In the genomic region with DNA sequence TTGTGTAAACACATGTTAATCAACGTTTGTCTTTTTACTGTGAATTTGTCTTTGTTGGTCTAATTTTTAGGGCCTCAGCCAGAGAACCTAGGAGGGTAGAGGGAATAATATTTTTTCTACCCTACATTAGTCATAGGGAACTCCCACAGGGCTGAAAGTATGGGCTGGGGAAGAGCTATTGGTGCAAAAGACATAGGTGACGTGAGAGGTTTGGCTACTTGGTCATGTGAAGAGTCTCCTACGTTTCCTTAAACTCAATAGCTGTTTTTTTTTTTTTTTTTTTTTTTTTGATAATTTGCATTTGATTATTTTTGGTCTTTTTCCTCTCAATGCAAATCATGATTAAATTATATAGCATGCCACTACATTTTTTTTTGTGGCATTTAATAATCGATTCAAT, we compare ENCODE assay signal across 1 cellular context.
TF ChIP-seq lines count a peak whose summit lies in the region.

No MANE protein-coding gene starts in this region.

TF ChIP-seq in GM12878, 131 proteins besides CTCF, POLR2A, EP300 and RAD21 (continued from another document and continues in another):
- TF ChIP-seq RCOR1 (conservative IDR thresholded peaks at IDR 0.05; ENCODE audit: low read depth, low read length) (0 out of 2 replicates have a peak, but pooled peaks have one; percentile 6), ZNF384 (IDR thresholded peaks at IDR 0.05; ENCODE audit: borderline replicate concordance, low read depth, low read length) (peak; percentile 89), ATF7 (IDR thresholded peaks at IDR 0.05; ENCODE audit: low read depth) (peak; percentile 12; the same call in 1 of the 2 replicates), HDAC2 (IDR thresholded peaks at IDR 0.05) (no peak), HDGF (IDR thresholded peaks at IDR 0.05) (no peak), SIN3A (IDR thresholded peaks at IDR 0.05; ENCODE audit: low read depth, low read length) (no peak), SMAD5 (IDR thresholded peaks at IDR 0.05; ENCODE audit: low read depth) (no peak), SIX5 (IDR thresholded peaks at IDR 0.05; ENCODE audit: low read depth, low read length, severe bottlenecking) (no peak), IKZF1 (conservative IDR thresholded peaks at IDR 0.05) (no peak), POLR2AphosphoS5 (IDR thresholded peaks at IDR 0.05; ENCODE audit: low read length) (no peak), CBX5 (IDR thresholded peaks at IDR 0.05; ENCODE audit: low read depth) (no peak), KLF5 (IDR thresholded peaks at IDR 0.05; ENCODE audit: partially characterized antibody) (no peak), CHD1 (IDR thresholded peaks at IDR 0.05; ENCODE audit: low read depth, low read length) (no peak), BHLHE40 (IDR thresholded peaks at IDR 0.05; ENCODE audit: borderline replicate concordance in 1 of 2, low read depth in 2 of 2, low read length in 1 of 2) (peak in 1 of 2 experiments; percentile 13; a peak in 1 of 4 replicates), MTA3 (IDR thresholded peaks at IDR 0.05; ENCODE audit: borderline replicate concordance, low read length) (no peak), CBFB (IDR thresholded peaks at IDR 0.05; ENCODE audit: low read depth) (no peak), IKZF2 (IDR thresholded peaks at IDR 0.05) (no peak), NR2C2 (IDR thresholded peaks at IDR 0.05; ENCODE audit: borderline replicate concordance, control insufficient read depth, insufficient read length, low read depth) (no peak), HCFC1 (IDR thresholded peaks at IDR 0.05; ENCODE audit: low read length) (no peak), RAD51 (IDR thresholded peaks at IDR 0.05) (peak; percentile 82), JUNB (IDR thresholded peaks at IDR 0.05) (peak; percentile 40), TAF1 (IDR thresholded peaks at IDR 0.05; ENCODE audit: borderline replicate concordance, low read depth, low read length) (no peak), ZNF217 (IDR thresholded peaks at IDR 0.05) (no peak), MYC (IDR thresholded peaks at IDR 0.05; ENCODE audit: insufficient read depth, insufficient read length, insufficient replicate concordance, low read length, severe bottlenecking) (no peak), SP1 (IDR thresholded peaks at IDR 0.05; ENCODE audit: low read depth, low read length) (no peak), POLR2AphosphoS2 (IDR thresholded peaks at IDR 0.05; ENCODE audit: low read depth, low read length) (no peak), SREBF2 (IDR thresholded peaks at IDR 0.05; ENCODE audit: low read length) (no peak), ZNF622 (IDR thresholded peaks at IDR 0.05) (no peak), MEF2A (IDR thresholded peaks at IDR 0.05; ENCODE audit: insufficient read depth, low read depth, low read length) (no peak), CREM (IDR thresholded peaks at IDR 0.05; ENCODE audit: low read depth) (peak; percentile 30; the same call in 1 of the 2 replicates), TCF12 (IDR thresholded peaks at IDR 0.05; ENCODE audit: low read depth, low read length) (no peak), BCL11A (IDR thresholded peaks at IDR 0.05; ENCODE audit: low read depth, low read length) (no peak)
- TF ChIP-seq, protein P1, sequence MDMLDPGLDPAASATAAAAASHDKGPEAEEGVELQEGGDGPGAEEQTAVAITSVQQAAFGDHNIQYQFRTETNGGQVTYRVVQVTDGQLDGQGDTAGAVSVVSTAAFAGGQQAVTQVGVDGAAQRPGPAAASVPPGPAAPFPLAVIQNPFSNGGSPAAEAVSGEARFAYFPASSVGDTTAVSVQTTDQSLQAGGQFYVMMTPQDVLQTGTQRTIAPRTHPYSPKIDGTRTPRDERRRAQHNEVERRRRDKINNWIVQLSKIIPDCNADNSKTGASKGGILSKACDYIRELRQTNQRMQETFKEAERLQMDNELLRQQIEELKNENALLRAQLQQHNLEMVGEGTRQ (IDR thresholded peaks at IDR 0.05; ENCODE audit: borderline replicate concordance, low read depth, low read length): peak; percentile 17; the same call in 1 of the 2 replicates
- TF ChIP-seq, protein P2, sequence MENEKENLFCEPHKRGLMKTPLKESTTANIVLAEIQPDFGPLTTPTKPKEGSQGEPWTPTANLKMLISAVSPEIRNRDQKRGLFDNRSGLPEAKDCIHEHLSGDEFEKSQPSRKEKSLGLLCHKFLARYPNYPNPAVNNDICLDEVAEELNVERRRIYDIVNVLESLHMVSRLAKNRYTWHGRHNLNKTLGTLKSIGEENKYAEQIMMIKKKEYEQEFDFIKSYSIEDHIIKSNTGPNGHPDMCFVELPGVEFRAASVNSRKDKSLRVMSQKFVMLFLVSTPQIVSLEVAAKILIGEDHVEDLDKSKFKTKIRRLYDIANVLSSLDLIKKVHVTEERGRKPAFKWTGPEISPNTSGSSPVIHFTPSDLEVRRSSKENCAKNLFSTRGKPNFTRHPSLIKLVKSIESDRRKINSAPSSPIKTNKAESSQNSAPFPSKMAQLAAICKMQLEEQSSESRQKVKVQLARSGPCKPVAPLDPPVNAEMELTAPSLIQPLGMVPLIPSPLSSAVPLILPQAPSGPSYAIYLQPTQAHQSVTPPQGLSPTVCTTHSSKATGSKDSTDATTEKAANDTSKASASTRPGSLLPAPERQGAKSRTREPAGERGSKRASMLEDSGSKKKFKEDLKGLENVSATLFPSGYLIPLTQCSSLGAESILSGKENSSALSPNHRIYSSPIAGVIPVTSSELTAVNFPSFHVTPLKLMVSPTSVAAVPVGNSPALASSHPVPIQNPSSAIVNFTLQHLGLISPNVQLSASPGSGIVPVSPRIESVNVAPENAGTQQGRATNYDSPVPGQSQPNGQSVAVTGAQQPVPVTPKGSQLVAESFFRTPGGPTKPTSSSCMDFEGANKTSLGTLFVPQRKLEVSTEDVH (IDR thresholded peaks at IDR 0.05; ENCODE audit: low read depth, partially characterized antibody): no peak
- TF ChIP-seq, protein P3, sequence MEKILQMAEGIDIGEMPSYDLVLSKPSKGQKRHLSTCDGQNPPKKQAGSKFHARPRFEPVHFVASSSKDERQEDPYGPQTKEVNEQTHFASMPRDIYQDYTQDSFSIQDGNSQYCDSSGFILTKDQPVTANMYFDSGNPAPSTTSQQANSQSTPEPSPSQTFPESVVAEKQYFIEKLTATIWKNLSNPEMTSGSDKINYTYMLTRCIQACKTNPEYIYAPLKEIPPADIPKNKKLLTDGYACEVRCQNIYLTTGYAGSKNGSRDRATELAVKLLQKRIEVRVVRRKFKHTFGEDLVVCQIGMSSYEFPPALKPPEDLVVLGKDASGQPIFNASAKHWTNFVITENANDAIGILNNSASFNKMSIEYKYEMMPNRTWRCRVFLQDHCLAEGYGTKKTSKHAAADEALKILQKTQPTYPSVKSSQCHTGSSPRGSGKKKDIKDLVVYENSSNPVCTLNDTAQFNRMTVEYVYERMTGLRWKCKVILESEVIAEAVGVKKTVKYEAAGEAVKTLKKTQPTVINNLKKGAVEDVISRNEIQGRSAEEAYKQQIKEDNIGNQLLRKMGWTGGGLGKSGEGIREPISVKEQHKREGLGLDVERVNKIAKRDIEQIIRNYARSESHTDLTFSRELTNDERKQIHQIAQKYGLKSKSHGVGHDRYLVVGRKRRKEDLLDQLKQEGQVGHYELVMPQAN (conservative IDR thresholded peaks at IDR 0.05): no peak
- TF ChIP-seq, protein P4, sequence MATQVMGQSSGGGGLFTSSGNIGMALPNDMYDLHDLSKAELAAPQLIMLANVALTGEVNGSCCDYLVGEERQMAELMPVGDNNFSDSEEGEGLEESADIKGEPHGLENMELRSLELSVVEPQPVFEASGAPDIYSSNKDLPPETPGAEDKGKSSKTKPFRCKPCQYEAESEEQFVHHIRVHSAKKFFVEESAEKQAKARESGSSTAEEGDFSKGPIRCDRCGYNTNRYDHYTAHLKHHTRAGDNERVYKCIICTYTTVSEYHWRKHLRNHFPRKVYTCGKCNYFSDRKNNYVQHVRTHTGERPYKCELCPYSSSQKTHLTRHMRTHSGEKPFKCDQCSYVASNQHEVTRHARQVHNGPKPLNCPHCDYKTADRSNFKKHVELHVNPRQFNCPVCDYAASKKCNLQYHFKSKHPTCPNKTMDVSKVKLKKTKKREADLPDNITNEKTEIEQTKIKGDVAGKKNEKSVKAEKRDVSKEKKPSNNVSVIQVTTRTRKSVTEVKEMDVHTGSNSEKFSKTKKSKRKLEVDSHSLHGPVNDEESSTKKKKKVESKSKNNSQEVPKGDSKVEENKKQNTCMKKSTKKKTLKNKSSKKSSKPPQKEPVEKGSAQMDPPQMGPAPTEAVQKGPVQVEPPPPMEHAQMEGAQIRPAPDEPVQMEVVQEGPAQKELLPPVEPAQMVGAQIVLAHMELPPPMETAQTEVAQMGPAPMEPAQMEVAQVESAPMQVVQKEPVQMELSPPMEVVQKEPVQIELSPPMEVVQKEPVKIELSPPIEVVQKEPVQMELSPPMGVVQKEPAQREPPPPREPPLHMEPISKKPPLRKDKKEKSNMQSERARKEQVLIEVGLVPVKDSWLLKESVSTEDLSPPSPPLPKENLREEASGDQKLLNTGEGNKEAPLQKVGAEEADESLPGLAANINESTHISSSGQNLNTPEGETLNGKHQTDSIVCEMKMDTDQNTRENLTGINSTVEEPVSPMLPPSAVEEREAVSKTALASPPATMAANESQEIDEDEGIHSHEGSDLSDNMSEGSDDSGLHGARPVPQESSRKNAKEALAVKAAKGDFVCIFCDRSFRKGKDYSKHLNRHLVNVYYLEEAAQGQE (IDR thresholded peaks at IDR 0.05; ENCODE audit: low read depth, low read length): no peak
- TF ChIP-seq, protein P5, sequence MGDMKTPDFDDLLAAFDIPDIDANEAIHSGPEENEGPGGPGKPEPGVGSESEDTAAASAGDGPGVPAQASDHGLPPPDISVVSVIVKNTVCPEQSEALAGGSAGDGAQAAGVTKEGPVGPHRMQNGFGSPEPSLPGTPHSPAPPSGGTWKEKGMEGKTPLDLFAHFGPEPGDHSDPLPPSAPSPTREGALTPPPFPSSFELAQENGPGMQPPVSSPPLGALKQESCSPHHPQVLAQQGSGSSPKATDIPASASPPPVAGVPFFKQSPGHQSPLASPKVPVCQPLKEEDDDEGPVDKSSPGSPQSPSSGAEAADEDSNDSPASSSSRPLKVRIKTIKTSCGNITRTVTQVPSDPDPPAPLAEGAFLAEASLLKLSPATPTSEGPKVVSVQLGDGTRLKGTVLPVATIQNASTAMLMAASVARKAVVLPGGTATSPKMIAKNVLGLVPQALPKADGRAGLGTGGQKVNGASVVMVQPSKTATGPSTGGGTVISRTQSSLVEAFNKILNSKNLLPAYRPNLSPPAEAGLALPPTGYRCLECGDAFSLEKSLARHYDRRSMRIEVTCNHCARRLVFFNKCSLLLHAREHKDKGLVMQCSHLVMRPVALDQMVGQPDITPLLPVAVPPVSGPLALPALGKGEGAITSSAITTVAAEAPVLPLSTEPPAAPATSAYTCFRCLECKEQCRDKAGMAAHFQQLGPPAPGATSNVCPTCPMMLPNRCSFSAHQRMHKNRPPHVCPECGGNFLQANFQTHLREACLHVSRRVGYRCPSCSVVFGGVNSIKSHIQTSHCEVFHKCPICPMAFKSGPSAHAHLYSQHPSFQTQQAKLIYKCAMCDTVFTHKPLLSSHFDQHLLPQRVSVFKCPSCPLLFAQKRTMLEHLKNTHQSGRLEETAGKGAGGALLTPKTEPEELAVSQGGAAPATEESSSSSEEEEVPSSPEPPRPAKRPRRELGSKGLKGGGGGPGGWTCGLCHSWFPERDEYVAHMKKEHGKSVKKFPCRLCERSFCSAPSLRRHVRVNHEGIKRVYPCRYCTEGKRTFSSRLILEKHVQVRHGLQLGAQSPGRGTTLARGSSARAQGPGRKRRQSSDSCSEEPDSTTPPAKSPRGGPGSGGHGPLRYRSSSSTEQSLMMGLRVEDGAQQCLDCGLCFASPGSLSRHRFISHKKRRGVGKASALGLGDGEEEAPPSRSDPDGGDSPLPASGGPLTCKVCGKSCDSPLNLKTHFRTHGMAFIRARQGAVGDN (IDR thresholded peaks at IDR 0.05): no peak
- TF ChIP-seq, protein P6, sequence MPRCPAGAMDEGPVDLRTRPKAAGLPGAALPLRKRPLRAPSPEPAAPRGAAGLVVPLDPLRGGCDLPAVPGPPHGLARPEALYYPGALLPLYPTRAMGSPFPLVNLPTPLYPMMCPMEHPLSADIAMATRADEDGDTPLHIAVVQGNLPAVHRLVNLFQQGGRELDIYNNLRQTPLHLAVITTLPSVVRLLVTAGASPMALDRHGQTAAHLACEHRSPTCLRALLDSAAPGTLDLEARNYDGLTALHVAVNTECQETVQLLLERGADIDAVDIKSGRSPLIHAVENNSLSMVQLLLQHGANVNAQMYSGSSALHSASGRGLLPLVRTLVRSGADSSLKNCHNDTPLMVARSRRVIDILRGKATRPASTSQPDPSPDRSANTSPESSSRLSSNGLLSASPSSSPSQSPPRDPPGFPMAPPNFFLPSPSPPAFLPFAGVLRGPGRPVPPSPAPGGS (IDR thresholded peaks at IDR 0.05; ENCODE audit: borderline replicate concordance, insufficient read depth, low read depth, low read length, poor library complexity, severe bottlenecking): peak; percentile 70
- TF ChIP-seq, protein P7, sequence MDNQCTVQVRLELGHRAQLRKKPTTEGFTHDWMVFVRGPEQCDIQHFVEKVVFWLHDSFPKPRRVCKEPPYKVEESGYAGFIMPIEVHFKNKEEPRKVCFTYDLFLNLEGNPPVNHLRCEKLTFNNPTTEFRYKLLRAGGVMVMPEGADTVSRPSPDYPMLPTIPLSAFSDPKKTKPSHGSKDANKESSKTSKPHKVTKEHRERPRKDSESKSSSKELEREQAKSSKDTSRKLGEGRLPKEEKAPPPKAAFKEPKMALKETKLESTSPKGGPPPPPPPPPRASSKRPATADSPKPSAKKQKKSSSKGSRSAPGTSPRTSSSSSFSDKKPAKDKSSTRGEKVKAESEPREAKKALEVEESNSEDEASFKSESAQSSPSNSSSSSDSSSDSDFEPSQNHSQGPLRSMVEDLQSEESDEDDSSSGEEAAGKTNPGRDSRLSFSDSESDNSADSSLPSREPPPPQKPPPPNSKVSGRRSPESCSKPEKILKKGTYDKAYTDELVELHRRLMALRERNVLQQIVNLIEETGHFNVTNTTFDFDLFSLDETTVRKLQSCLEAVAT (IDR thresholded peaks at IDR 0.05): no peak
- TF ChIP-seq, protein P8, sequence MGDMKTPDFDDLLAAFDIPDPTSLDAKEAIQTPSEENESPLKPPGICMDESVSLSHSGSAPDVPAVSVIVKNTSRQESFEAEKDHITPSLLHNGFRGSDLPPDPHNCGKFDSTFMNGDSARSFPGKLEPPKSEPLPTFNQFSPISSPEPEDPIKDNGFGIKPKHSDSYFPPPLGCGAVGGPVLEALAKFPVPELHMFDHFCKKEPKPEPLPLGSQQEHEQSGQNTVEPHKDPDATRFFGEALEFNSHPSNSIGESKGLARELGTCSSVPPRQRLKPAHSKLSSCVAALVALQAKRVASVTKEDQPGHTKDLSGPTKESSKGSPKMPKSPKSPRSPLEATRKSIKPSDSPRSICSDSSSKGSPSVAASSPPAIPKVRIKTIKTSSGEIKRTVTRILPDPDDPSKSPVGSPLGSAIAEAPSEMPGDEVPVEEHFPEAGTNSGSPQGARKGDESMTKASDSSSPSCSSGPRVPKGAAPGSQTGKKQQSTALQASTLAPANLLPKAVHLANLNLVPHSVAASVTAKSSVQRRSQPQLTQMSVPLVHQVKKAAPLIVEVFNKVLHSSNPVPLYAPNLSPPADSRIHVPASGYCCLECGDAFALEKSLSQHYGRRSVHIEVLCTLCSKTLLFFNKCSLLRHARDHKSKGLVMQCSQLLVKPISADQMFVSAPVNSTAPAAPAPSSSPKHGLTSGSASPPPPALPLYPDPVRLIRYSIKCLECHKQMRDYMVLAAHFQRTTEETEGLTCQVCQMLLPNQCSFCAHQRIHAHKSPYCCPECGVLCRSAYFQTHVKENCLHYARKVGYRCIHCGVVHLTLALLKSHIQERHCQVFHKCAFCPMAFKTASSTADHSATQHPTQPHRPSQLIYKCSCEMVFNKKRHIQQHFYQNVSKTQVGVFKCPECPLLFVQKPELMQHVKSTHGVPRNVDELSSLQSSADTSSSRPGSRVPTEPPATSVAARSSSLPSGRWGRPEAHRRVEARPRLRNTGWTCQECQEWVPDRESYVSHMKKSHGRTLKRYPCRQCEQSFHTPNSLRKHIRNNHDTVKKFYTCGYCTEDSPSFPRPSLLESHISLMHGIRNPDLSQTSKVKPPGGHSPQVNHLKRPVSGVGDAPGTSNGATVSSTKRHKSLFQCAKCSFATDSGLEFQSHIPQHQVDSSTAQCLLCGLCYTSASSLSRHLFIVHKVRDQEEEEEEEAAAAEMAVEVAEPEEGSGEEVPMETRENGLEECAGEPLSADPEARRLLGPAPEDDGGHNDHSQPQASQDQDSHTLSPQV (IDR thresholded peaks at IDR 0.05): no peak
